In the genomic region with DNA sequence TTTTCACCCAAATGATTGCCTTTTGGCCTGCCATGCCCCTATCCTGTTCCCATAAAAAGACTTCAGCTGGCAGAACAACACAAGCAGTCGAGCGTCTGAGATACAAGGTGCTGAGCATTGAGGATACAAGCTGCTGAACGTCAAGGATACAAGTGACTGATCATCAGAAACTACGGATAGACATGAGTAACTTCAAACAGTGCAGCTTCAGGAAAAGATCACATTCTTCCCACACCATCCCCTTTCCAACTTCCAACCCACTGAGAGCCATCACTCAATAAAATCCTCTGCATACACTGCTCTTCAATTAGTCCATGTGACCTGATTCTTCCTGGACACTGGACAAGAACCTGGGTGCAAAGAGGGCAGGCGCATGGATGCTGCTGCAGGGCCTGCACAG, we compare ENCODE assay signal across 33 cellular contexts.
"Had no signal": no experiment of that assay in that cellular context is flagged by ENCODE, and none has a peak within 500 bp of the region (broad histone marks: within the 10 kb centered on the region; RNA-seq: fewer than 3 reads in every experiment).

No MANE protein-coding gene starts in this region.

- DNase-seq: activated B cell treated with CpG ODN at 0.5 μM for 24 hours; activated CD4-positive, alpha-beta memory T cell treated with anti-CD3 and anti-CD28 coated beads for 36 hours; activated CD4-positive, alpha-beta T cell treated with anti-CD3 and anti-CD28 coated beads for 4 hours; activated CD4-positive, alpha-beta T cell treated with anti-CD3 and anti-CD28 coated beads, Interleukin-2, amount 10 ng/mL, durations not matched to agents 24 days and 14 days; activated CD4-positive, alpha-beta T cell treated with anti-CD3 and anti-CD28 coated beads, Interleukin-2, amount 50 U/mL, for 1 hour; activated CD4-positive, alpha-beta T cell treated with anti-CD3 and anti-CD28 coated beads, Interleukin-2, amount 50 U/mL, for 4 hours; activated CD4-positive, CD25-positive, alpha-beta regulatory T cell treated with anti-CD3 and anti-CD28 coated beads, Interleukin-2, amount 50 U/mL, for 72 hours; activated CD8-positive, alpha-beta memory T cell treated with anti-CD3 and anti-CD28 coated beads, Interleukin-2, amount 50 U/mL, for 4 hours; activated CD8-positive, alpha-beta T cell treated with anti-CD3 and anti-CD28 coated beads for 36 hours; activated effector memory CD4-positive, alpha-beta T cell treated with Interleukin-2 at 50 U/mL for 16 hours; activated gamma-delta T cell; activated naive CD4-positive, alpha-beta T cell treated with anti-CD3 and anti-CD28 coated beads, Interleukin-2, amount 10 ng/mL, durations not matched to agents 7 days and 5 days; activated naive CD4-positive, alpha-beta T cell treated with Interleukin-2 at 50 U/mL for 16 hours; activated naive CD8-positive, alpha-beta T cell treated with anti-CD3 and anti-CD28 coated beads, Interleukin-2, amount 10 ng/mL, durations not matched to agents 7 days and 5 days; activated naive CD8-positive, alpha-beta T cell treated with anti-CD3 and anti-CD28 coated beads, Interleukin-2, amount 50 U/mL, for 24 hours; activated T-cell treated with anti-CD3 and anti-CD28 coated beads for 4 hours; activated T-cell treated with anti-CD3 and anti-CD28 coated beads, Interleukin-2, amount 50 U/mL, for 1 hour; activated T-cell treated with anti-CD3 and anti-CD28 coated beads, Interleukin-2, amount 50 U/mL, for 4 hours; amygdala; anterior cingulate cortex; central memory CD4-positive, alpha-beta T cell; T-helper 1 cell; T-helper 2 cell; T-helper 9 cell had no signal

- H3K4me3 ChIP-seq: ascending aorta had no signal

- H3K36me3 Mint-ChIP-seq: activated CD4-positive, alpha-beta memory T cell treated with anti-CD3 and anti-CD28 coated beads for 36 hours; activated naive CD4-positive, alpha-beta T cell treated with anti-CD3 and anti-CD28 coated beads, Interleukin-2, amount 10 ng/mL, durations not matched to agents 7 days and 5 days; activated naive CD4-positive, alpha-beta T cell treated with anti-CD3 and anti-CD28 coated beads, Interleukin-2, amount 50 U/mL, for 24 hours; activated naive CD8-positive, alpha-beta T cell; activated naive CD8-positive, alpha-beta T cell treated with anti-CD3 and anti-CD28 coated beads, Interleukin-2, amount 10 ng/mL, durations not matched to agents 7 days and 5 days; brain had no signal

- H3K27ac ChIP-seq: ascending aorta, VCaP had no signal

- H3K4me1 Mint-ChIP-seq: activated B cell treated with CpG ODN at 0.5 μM for 24 hours; activated CD4-positive, alpha-beta T cell treated with anti-CD3 and anti-CD28 coated beads, Interleukin-2, amount 10 ng/mL, durations not matched to agents 24 days and 14 days; activated naive CD4-positive, alpha-beta T cell treated with anti-CD3 and anti-CD28 coated beads, Interleukin-2, amount 10 ng/mL, durations not matched to agents 7 days and 5 days; activated naive CD4-positive, alpha-beta T cell treated with anti-CD3 and anti-CD28 coated beads, Interleukin-2, amount 50 U/mL, for 24 hours; activated naive CD8-positive, alpha-beta T cell treated with anti-CD3 and anti-CD28 coated beads, Interleukin-2, amount 10 ng/mL, durations not matched to agents 7 days and 5 days; activated naive CD8-positive, alpha-beta T cell treated with anti-CD3 and anti-CD28 coated beads, Interleukin-2, amount 50 U/mL, for 24 hours; brain had no signal

- H3K27ac Mint-ChIP-seq: activated B cell treated with CpG ODN at 0.5 μM for 24 hours; activated CD4-positive, alpha-beta memory T cell treated with anti-CD3 and anti-CD28 coated beads for 36 hours; activated CD4-positive, alpha-beta T cell treated with anti-CD3 and anti-CD28 coated beads, Interleukin-2, amount 10 ng/mL, durations not matched to agents 24 days and 14 days; activated CD8-positive, alpha-beta T cell treated with anti-CD3 and anti-CD28 coated beads for 36 hours; activated naive CD4-positive, alpha-beta T cell treated with anti-CD3 and anti-CD28 coated beads, Interleukin-2, amount 10 ng/mL, durations not matched to agents 7 days and 5 days; activated naive CD4-positive, alpha-beta T cell treated with anti-CD3 and anti-CD28 coated beads, Interleukin-2, amount 50 U/mL, for 24 hours; activated naive CD8-positive, alpha-beta T cell; activated naive CD8-positive, alpha-beta T cell treated with anti-CD3 and anti-CD28 coated beads, Interleukin-2, amount 10 ng/mL, durations not matched to agents 7 days and 5 days; activated naive CD8-positive, alpha-beta T cell treated with anti-CD3 and anti-CD28 coated beads, Interleukin-2, amount 50 U/mL, for 24 hours; activated T-helper 2 cell treated with anti-CD3 and anti-CD28 coated beads, Interferon-gamma antibody, Interleukin-2, Interleukin-4, amounts not matched to agents 10 μg/mL and 5 μg/mL and 100 μg/mL, durations not matched to agents 14 hours and 24 hours and 36 hours; brain; T-helper 1 cell treated with Interleukin-12 subunit alpha and Interleukin-12 subunit beta and Interleukin-4 antibody, amounts not matched to agents 30 μg/mL and 1 μg/mL, for 36 hours; T-helper 2 cell treated with Interferon-gamma antibody and Interleukin-4, amounts not matched to agents 5 μg/mL and 100 μg/mL, for 36 hours had no signal

- H3K4me3 Mint-ChIP-seq: activated B cell treated with CpG ODN at 0.5 μM for 24 hours; activated CD4-positive, alpha-beta memory T cell treated with anti-CD3 and anti-CD28 coated beads for 36 hours; activated CD4-positive, alpha-beta T cell treated with anti-CD3 and anti-CD28 coated beads, Interleukin-2, amount 10 ng/mL, durations not matched to agents 24 days and 14 days; activated CD8-positive, alpha-beta T cell treated with anti-CD3 and anti-CD28 coated beads for 36 hours; activated naive CD4-positive, alpha-beta T cell treated with anti-CD3 and anti-CD28 coated beads, Interleukin-2, amount 10 ng/mL, durations not matched to agents 7 days and 5 days; activated naive CD4-positive, alpha-beta T cell treated with anti-CD3 and anti-CD28 coated beads, Interleukin-2, amount 50 U/mL, for 24 hours; activated naive CD8-positive, alpha-beta T cell; activated naive CD8-positive, alpha-beta T cell treated with anti-CD3 and anti-CD28 coated beads, Interleukin-2, amount 10 ng/mL, durations not matched to agents 7 days and 5 days; activated naive CD8-positive, alpha-beta T cell treated with anti-CD3 and anti-CD28 coated beads, Interleukin-2, amount 50 U/mL, for 24 hours; activated T-cell treated with anti-CD3 and anti-CD28 coated beads, Interleukin-2, amount 50 U/mL, for 4 hours; brain; T-helper 1 cell treated with Interleukin-12 subunit alpha and Interleukin-12 subunit beta and Interleukin-4 antibody, amounts not matched to agents 30 μg/mL and 1 μg/mL, for 36 hours; T-helper 2 cell treated with Interferon-gamma antibody and Interleukin-4, amounts not matched to agents 5 μg/mL and 100 μg/mL, for 36 hours had no signal

- H3K27me3 ChIP-seq: ascending aorta had no signal

- H3K36me3 ChIP-seq: ascending aorta had no signal

- H3K4me1 ChIP-seq: ascending aorta had no signal

- FAIRE-seq: TTC549 had no signal

- H3K27me3 Mint-ChIP-seq: activated B cell treated with CpG ODN at 0.5 μM for 24 hours; activated CD4-positive, alpha-beta memory T cell treated with anti-CD3 and anti-CD28 coated beads for 36 hours; activated CD4-positive, alpha-beta T cell treated with anti-CD3 and anti-CD28 coated beads, Interleukin-2, amount 10 ng/mL, durations not matched to agents 24 days and 14 days; activated CD8-positive, alpha-beta T cell treated with anti-CD3 and anti-CD28 coated beads for 36 hours; activated naive CD4-positive, alpha-beta T cell treated with anti-CD3 and anti-CD28 coated beads, Interleukin-2, amount 10 ng/mL, durations not matched to agents 7 days and 5 days; activated naive CD4-positive, alpha-beta T cell treated with anti-CD3 and anti-CD28 coated beads, Interleukin-2, amount 50 U/mL, for 24 hours; activated naive CD8-positive, alpha-beta T cell; activated naive CD8-positive, alpha-beta T cell treated with anti-CD3 and anti-CD28 coated beads, Interleukin-2, amount 10 ng/mL, durations not matched to agents 7 days and 5 days; activated naive CD8-positive, alpha-beta T cell treated with anti-CD3 and anti-CD28 coated beads, Interleukin-2, amount 50 U/mL, for 24 hours; brain had no signal
